Comparison of ENCODE assay signal across 1 cellular context in genomic region chr6:150866147-150867073, GRCh38.
TF ChIP-seq lines count a peak whose summit lies in the region.

No MANE protein-coding gene starts in this region.

TF ChIP-seq in A549, 52 proteins besides CTCF, POLR2A, EP300 and RAD21 (continued from another document):
- no peak for TF ChIP-seq EHF (CRISPR knock-in tag; IDR thresholded peaks at IDR 0.05)
- TF ChIP-seq CEBPB (IDR thresholded peaks at IDR 0.05) = peak; percentile 80 to 95
- no peak for TF ChIP-seq RFX5 (IDR thresholded peaks at IDR 0.05)
- no peak for TF ChIP-seq FOSL2 (IDR thresholded peaks at IDR 0.05)
- no peak for TF ChIP-seq FOSL2 (CRISPR knock-in tag; IDR thresholded peaks at IDR 0.05)
- no peak for TF ChIP-seq RNF2 (IDR thresholded peaks at IDR 0.05; ENCODE audit: borderline replicate concordance, low read depth)
- TF ChIP-seq HOXB5 (CRISPR knock-in tag; IDR thresholded peaks at IDR 0.05) = no peak
- TF ChIP-seq ZC3H11A (IDR thresholded peaks at IDR 0.05) = no peak
- TF ChIP-seq ESRRA (IDR thresholded peaks at IDR 0.05; ENCODE audit: borderline replicate concordance, low read length) = no peak
- TF ChIP-seq ZNF302 (CRISPR knock-in tag; IDR thresholded peaks at IDR 0.05) = no peak
- TF ChIP-seq PBX3 (IDR thresholded peaks at IDR 0.05) = 0 out of 2 replicates have a peak, but pooled peaks have one; percentile 12
- TF ChIP-seq ZSCAN20 (CRISPR knock-in tag; IDR thresholded peaks at IDR 0.05) = no peak
- TF ChIP-seq POLR2AphosphoS2 (conservative IDR thresholded peaks at IDR 0.05; ENCODE audit: low read length) = no peak
- no peak for TF ChIP-seq NR3C1 (IDR thresholded peaks at IDR 0.05)
- TF ChIP-seq E2F6 (IDR thresholded peaks at IDR 0.05; ENCODE audit: borderline replicate concordance, low read depth) = no peak
- TF ChIP-seq MYC (IDR thresholded peaks at IDR 0.05; ENCODE audit: borderline replicate concordance, low read length) = peak; percentile 98
- TF ChIP-seq ZFP36 (IDR thresholded peaks at IDR 0.05; ENCODE audit: borderline replicate concordance, partially characterized antibody) = no peak
- no peak for TF ChIP-seq RARB (CRISPR knock-in tag; IDR thresholded peaks at IDR 0.05)
- peak; percentile 57 for TF ChIP-seq BHLHE40 (IDR thresholded peaks at IDR 0.05; ENCODE audit: low read depth, low read length)
- TF ChIP-seq CBX8 (IDR thresholded peaks at IDR 0.05) = no peak
- no peak; the same call in 1 of the 2 replicates for TF ChIP-seq PHF8 (IDR thresholded peaks at IDR 0.05; ENCODE audit: borderline replicate concordance, low read depth)
- peak in 1 of 2 experiments; percentile 56; a peak in 3 of 5 replicates for TF ChIP-seq JUN (IDR thresholded peaks at IDR 0.05)
- TF ChIP-seq HMGXB4 (CRISPR knock-in tag; IDR thresholded peaks at IDR 0.05; ENCODE audit: borderline replicate concordance) = no peak
- TF ChIP-seq CBX2 (IDR thresholded peaks at IDR 0.05; ENCODE audit: borderline replicate concordance, low read depth) = no peak
- no peak for TF ChIP-seq SREBF2 (IDR thresholded peaks at IDR 0.05)
- TF ChIP-seq CHD4 (IDR thresholded peaks at IDR 0.05; ENCODE audit: borderline replicate concordance) = no peak
- no peak for TF ChIP-seq FOXS1 (CRISPR knock-in tag; IDR thresholded peaks at IDR 0.05)
- TF ChIP-seq KDM5A (IDR thresholded peaks at IDR 0.05) = no peak
- TF ChIP-seq RCOR1 (IDR thresholded peaks at IDR 0.05; ENCODE audit: low read depth, low read length) = no peak
- no peak for TF ChIP-seq CHD2 (IDR thresholded peaks at IDR 0.05; ENCODE audit: low read length, partially characterized antibody)
- TF ChIP-seq MAFK (IDR thresholded peaks at IDR 0.05; ENCODE audit: partially characterized antibody) = no peak
- no peak for TF ChIP-seq FOSB (CRISPR knock-in tag; IDR thresholded peaks at IDR 0.05)
- peak; percentile 50; the same call in 1 of the 2 replicates for TF ChIP-seq GATA3 (IDR thresholded peaks at IDR 0.05; ENCODE audit: borderline replicate concordance)
